Comparison of ENCODE assay signal across 15 cellular contexts in the genomic region with DNA sequence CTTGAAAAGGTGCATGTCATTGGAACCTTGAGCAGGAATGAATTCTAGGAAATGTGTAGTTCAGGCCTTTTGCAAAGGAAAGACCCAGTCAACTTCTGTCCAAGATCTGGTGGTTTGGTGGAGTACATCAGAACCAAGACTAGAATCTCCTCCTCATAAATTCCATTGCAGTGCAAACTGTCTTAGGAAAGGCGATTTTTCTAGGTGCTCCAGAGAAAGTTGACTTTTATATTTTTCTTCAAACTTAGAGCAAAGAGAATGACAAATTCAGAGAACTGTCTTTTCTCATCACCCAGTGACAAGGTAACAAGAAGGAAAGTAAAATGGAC. TPM values are rescaled to one million over a fixed set of nuclear protein-coding genes. Genes with fewer than 3 reads are reported as not detected.
A peak's percentile ranks its signal among the peaks of the same experiment; 100 is the strongest.
DNase-seq lines count a peak whose midpoint lies in the region; ATAC-seq, FAIRE-seq and TF ChIP-seq lines count a peak whose summit lies in the region.
"Had no signal": no experiment of that assay in that cellular context is flagged by ENCODE, and none has a peak within 500 bp of the region (broad histone marks: within the 10 kb centered on the region; RNA-seq: fewer than 3 reads in every experiment).

No MANE protein-coding gene starts in this region.

- H3K36me3 ChIP-seq in mucosa of rectum (ENCODE audit: control insufficient read depth in 2 of 2, insufficient read depth in 2 of 2, low read length in 2 of 2) (no peaks in the 10 kb centered on the region), BE2C (no peaks in the 10 kb centered on the region)
- H3K36me3 ChIP-seq: suprapubic skin had no signal

- peaks cover 3% of the 10 kb centered on the region for H3K36me3 Mint-ChIP-seq in IgD-negative memory B cell

- no peaks in the 10 kb centered on the region for H3K9me3 Mint-ChIP-seq in IgD-negative memory B cell

- DNase-seq in A549 (ENCODE audit: low read depth in 1 of 2, low spot score in 1 of 2) (no peak), caudate nucleus (lab: John Stamatoyannopoulos, UW) (no peak), BE2C (no peak), SHP77 treated with DMSO at 0.1 percent for 48 hours (lab: John Stamatoyannopoulos, UW) (no peak)
- DNase-seq: activated CD4-positive, alpha-beta T cell treated with anti-CD3 and anti-CD28 coated beads for 1 hour; NCI-H2029; NCI-H524 treated with DMSO at 0.1 percent for 48 hours had no signal

- no peak overlapping the region for H3K9ac ChIP-seq in mucosa of rectum (ENCODE audit: low read depth in 1 of 2, low read length in 2 of 2)

- FAIRE-seq in A549 (lab: Jason Lieb, UNC): no peak
- FAIRE-seq: D721Med had no signal

- H3K4me2 ChIP-seq in A549: peak overlapping the region; percentile 98

- peak overlapping the region in 2 of 3 donors; percentile 46 to 70 for H3K27ac Mint-ChIP-seq in IgD-negative memory B cell
- H3K27ac Mint-ChIP-seq: activated naive CD8-positive, alpha-beta T cell had no signal

- no peaks in the 10 kb centered on the region for H3K27me3 Mint-ChIP-seq in IgD-negative memory B cell
- H3K27me3 Mint-ChIP-seq: activated naive CD8-positive, alpha-beta T cell; progenitor cell of endocrine pancreas had no signal

- POLR2A ChIA-PET in A549 (lab: Yijun Ruan, JAX): interaction anchor here (0.7 to 1.1 kb wide), 4 partner anchors 49 to 180 kb away, joined by 3 to 4 read pairs (median 3); no protein-coding TSS in a partner anchor

- 0 out of 5 replicates have a peak, but pooled peaks of 1 of the 2 experiments have one; percentile 2 for TF ChIP-seq EP300 in A549 (IDR thresholded peaks at IDR 0.05)

- H3K4me3 Mint-ChIP-seq in IgD-negative memory B cell: peak overlapping the region in 1 of 4 donors; percentile 74
- H3K4me3 Mint-ChIP-seq: activated naive CD8-positive, alpha-beta T cell had no signal

- no peak for TF ChIP-seq RAD21 in A549 (conservative IDR thresholded peaks at IDR 0.05 in 1 of 2, IDR thresholded peaks at IDR 0.05 in 1 of 2)

- ATAC-seq in A549: peak in 1 of 2 experiments; percentile 52; a peak in 3 of 6 replicates
- ATAC-seq in HG02798 (IDR thresholded peaks at IDR 0.05; ENCODE audit: poor library complexity, unreplicated experiment): no peak
- ATAC-seq in HG02588 (IDR thresholded peaks at IDR 0.05; ENCODE audit: unreplicated experiment): no peak

- H3K4me1 ChIP-seq in A549 (peaks cover 55% of the 10 kb centered on the region), mucosa of rectum (ENCODE audit: control insufficient read depth in 2 of 2, insufficient read depth in 2 of 2, low read length in 2 of 2) (peaks cover 10 to 25% of the 10 kb centered on the region in 2 donors), BE2C (peaks cover 2% of the 10 kb centered on the region; the same call in 1 of the 2 replicates)

- H3K27me3 ChIP-seq in mucosa of rectum (ENCODE audit: control insufficient read depth in 2 of 2, insufficient read depth in 2 of 2, low read length in 2 of 2) (no peaks in the 10 kb centered on the region), BE2C (no peaks in the 10 kb centered on the region)
- H3K27me3 ChIP-seq: suprapubic skin had no signal

- peaks cover 21 to 37% (median 33%) of the 10 kb centered on the region in 3 donors for H3K4me1 Mint-ChIP-seq in IgD-negative memory B cell

- no peak for TF ChIP-seq POLR2A in A549 (IDR thresholded peaks at IDR 0.05; ENCODE audit: low read length)

- whole genome bisulfite sequencing in A549 (ENCODE audit: missing lambda C conversion rate): 3% methylated on average over 1 of the region's 1 CpG

- H3K9me3 ChIP-seq in A549 (peaks cover 7% of the 10 kb centered on the region; the same call in 2 of the 3 replicates), mucosa of rectum (ENCODE audit: control insufficient read depth in 2 of 2, low read length in 2 of 2) (no peaks in the 10 kb centered on the region), BE2C (no peaks in the 10 kb centered on the region)
- H3K9me3 ChIP-seq: suprapubic skin had no signal

- H3K27ac ChIP-seq in A549 (peak overlapping the region; percentile 74 to 85), caudate nucleus (ENCODE audit: low read depth, low read length) (peak overlapping the region; percentile 76), mucosa of rectum (ENCODE audit: low read depth in 2 of 2, low read length in 2 of 2) (peak overlapping the region; percentile 78 to 83)

- TF ChIP-seq CTCF in A549 (IDR thresholded peaks at IDR 0.05) (no peak), BE2C (IDR thresholded peaks at IDR 0.05; ENCODE audit: low read depth, low read length) (no peak)

- CTCF ChIA-PET in A549 (lab: Yijun Ruan, JAX): interaction anchor here (0.8 to 1.1 kb wide), 2 partner anchors 49 to 179 kb away, joined by 3 to 4 read pairs; no protein-coding TSS in a partner anchor

- H3K4me3 ChIP-seq in A549 (no peak overlapping the region), mucosa of rectum (ENCODE audit: low read length in 2 of 2) (peak overlapping the region in 1 of 2 donors; percentile 40), BE2C (ENCODE audit: low read depth, low read length) (no peak overlapping the region)
- H3K4me3 ChIP-seq: suprapubic skin had no signal

TF ChIP-seq in A549, 52 proteins besides CTCF, POLR2A, EP300 and RAD21:
- no peak for TF ChIP-seq HES2 (IDR thresholded peaks at IDR 0.05)
- TF ChIP-seq NR3C1 (IDR thresholded peaks at IDR 0.05): no peak
- no peak for TF ChIP-seq RARB (CRISPR knock-in tag; IDR thresholded peaks at IDR 0.05)
- no peak for TF ChIP-seq HMGXB4 (CRISPR knock-in tag; IDR thresholded peaks at IDR 0.05; ENCODE audit: borderline replicate concordance)
- TF ChIP-seq CHD2 (IDR thresholded peaks at IDR 0.05; ENCODE audit: low read length, partially characterized antibody): no peak
- TF ChIP-seq TP53 (CRISPR knock-in tag; IDR thresholded peaks at IDR 0.05): no peak
- peak; percentile 22 for TF ChIP-seq JUNB (IDR thresholded peaks at IDR 0.05)

RNA-seq across cellular contexts. Expression of gene PRTFDC1, which starts 50.0 kb away (rescaled TPM):
- 32.5 and 39.2 TPM in 2 replicates for polyA plus RNA-seq in A549 (2011; rRNA removed)
- polyA plus RNA-seq in A549 (2012; cell fraction: cytosol; rRNA removed): 10.0 and 14.5 TPM in 2 replicates
- polyA plus RNA-seq in A549 (2012; cell fraction: nucleus; rRNA removed): 4.4 and 6.2 TPM in 2 replicates
- polyA plus RNA-seq in A549 (2017; fragmentation: RNase III; extraction: RNeasy Plus Mini Kit Qiagen cat#74134 plus additional on column Dnase treatment): 33.1 to 35.6 TPM (median 34.0 TPM) in 3 replicates
- polyA minus RNA-seq in A549 (2011; rRNA and poly(A)+ RNA removed): 10.4 and 12.1 TPM in 2 replicates
- not detected for polyA plus RNA-seq in IgD-negative memory B cell
- 13.3 TPM for polyA plus RNA-seq in BE2C (2012; ENCODE audit: insufficient read depth, insufficient read length, low read depth)
